Comparison of ENCODE assay signal across 4 cellular contexts in the genomic region with DNA sequence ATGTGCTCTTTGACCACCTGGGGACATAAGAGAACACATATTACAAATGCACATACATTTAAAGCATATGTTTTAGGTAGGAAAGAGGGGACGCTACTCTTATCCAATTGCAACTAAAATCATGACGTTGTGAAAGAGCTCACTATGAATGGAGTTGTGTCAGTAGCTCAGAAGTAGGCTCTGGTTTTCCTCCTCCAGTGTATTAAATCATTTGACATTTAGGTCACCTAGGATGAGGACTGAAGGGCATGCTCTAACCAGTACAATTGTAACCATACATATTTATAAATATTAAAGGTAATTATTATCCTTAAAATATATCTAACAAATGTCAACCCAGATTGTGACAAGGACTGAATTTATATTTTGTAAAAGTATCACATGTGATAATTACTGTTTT.
"Had no signal": no experiment of that assay in that cellular context is flagged by ENCODE, and none has a peak within 500 bp of the region (broad histone marks: within the 10 kb centered on the region; RNA-seq: fewer than 3 reads in every experiment).

No MANE protein-coding gene starts in this region.

- ATAC-seq: HepG2, K562 had no signal

- H3K4me3 ChIP-seq: K562 had no signal

- H3K27ac ChIP-seq: HL-60 had no signal

- DNase-seq: IMR-90 had no signal
